ENCODE assay signal across 8 cellular contexts in genomic region chr3:43769471-43770425, GRCh38.
DNase-seq lines count a peak whose midpoint lies in the region; ATAC-seq and TF ChIP-seq lines count a peak whose summit lies in the region.

No MANE protein-coding gene starts in this region.

- H4K20me1 ChIP-seq in OCI-LY1 (ENCODE audit: insufficient read depth, low read length): no peaks in the 10 kb centered on the region

- H3K27ac ChIP-seq in OCI-LY1 (ENCODE audit: low read depth, low read length, poor library complexity, severe bottlenecking): no peak overlapping the region

- no peak for ATAC-seq in GM21447 (IDR thresholded peaks at IDR 0.05; ENCODE audit: unreplicated experiment)

- H3K36me3 ChIP-seq in OCI-LY1 (ENCODE audit: insufficient read depth, low read length): no peaks in the 10 kb centered on the region

- H3K4me2 ChIP-seq in OCI-LY1 (ENCODE audit: low read length): peak overlapping the region; percentile 6; the same call in 1 of the 2 replicates

- no peak overlapping the region for H3K4me3 ChIP-seq in OCI-LY1 (ENCODE audit: low read depth, low read length, poor library complexity, severe bottlenecking)
- H3K4me3 ChIP-seq in epithelial cell of esophagus (ENCODE audit: low read length): peak overlapping the region; percentile 27

- H2AFZ ChIP-seq in OCI-LY1 (ENCODE audit: low read length): no peak overlapping the region

- H3K9me3 ChIP-seq in OCI-LY1 (ENCODE audit: low read length): no peaks in the 10 kb centered on the region

- no peaks in the 10 kb centered on the region for H3F3A ChIP-seq in OCI-LY1 (ENCODE audit: insufficient read depth, low read length)

- TF ChIP-seq CTCF in OCI-LY1 (IDR thresholded peaks at IDR 0.05; ENCODE audit: low read length) (peak; percentile 85), epithelial cell of esophagus (IDR thresholded peaks at IDR 0.05; ENCODE audit: insufficient read depth, low read depth, low read length, missing control alignments) (peak; percentile 89)

- H3K27me3 ChIP-seq in OCI-LY1 (ENCODE audit: insufficient read depth, low read length): no peaks in the 10 kb centered on the region

- DNase-seq in GM03348 (ENCODE audit: low spot score) (peak; percentile 98), HT1080 (ENCODE audit: low read depth) (peak; percentile 99), activated T-cell treated with anti-CD3 and anti-CD28 coated beads for 1 hour (ENCODE audit: low read depth) (peak; percentile 70), epithelial cell of esophagus (ENCODE audit: low read depth) (peak; percentile 97), midbrain (lab: John Stamatoyannopoulos, UW) (peak; percentile 82)
- DNase-seq in stimulated activated CD8-positive, alpha-beta memory T cell treated with anti-CD3 and anti-CD28 coated beads, Interleukin-15, amount 100 ng/mL, for 48 hours (ENCODE audit: low read depth in 2 of 2): peak; percentile 54 to 59

- no peaks in the 10 kb centered on the region for H3K9me2 ChIP-seq in OCI-LY1 (ENCODE audit: low read depth, low read length)

- no peaks in the 10 kb centered on the region for H3K79me2 ChIP-seq in OCI-LY1 (ENCODE audit: insufficient read depth, low read length)

- no peak overlapping the region for H3K9ac ChIP-seq in OCI-LY1 (ENCODE audit: low read length)

- no peaks in the 10 kb centered on the region for H3K4me1 ChIP-seq in OCI-LY1 (ENCODE audit: insufficient read depth, low read length, severe bottlenecking)
